19 cellular contexts compared by ENCODE assay signal in the genomic region with DNA sequence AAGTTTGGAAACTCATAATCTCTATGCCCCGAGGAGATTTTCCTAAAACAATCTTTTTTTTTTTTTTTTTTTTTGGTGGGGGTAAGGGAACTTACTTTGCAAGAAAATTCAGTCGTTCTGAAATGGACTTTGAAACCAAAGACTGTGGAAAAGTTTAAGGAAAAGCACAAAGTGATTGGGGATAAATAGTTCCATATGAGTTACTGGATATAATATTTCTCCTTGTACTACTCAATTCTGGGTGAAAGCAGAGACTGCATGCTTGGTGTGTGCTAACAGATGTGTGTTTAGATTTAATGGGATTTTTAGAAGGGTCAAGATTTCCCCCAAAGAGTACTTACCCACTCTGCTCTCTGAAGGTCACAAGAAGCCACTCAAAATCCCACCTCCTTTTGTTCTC.
A peak's percentile ranks its signal among the peaks of the same experiment; 100 is the strongest.
DNase-seq lines count a peak whose midpoint lies in the region; ATAC-seq and TF ChIP-seq lines count a peak whose summit lies in the region.
"Had no signal": no experiment of that assay in that cellular context is flagged by ENCODE, and none has a peak within 500 bp of the region (broad histone marks: within the 10 kb centered on the region; RNA-seq: fewer than 3 reads in every experiment).

No MANE protein-coding gene starts in this region.

- H2BK5ac ChIP-seq in IMR-90 (ENCODE audit: low read depth, low read length, poor library complexity, severe bottlenecking) = no peak overlapping the region

- H4K5ac ChIP-seq in IMR-90 (ENCODE audit: low read depth, low read length) = no peak overlapping the region

- no CpG with 5 or more reads among the region's 2 CpGs for WGBS in IMR-90 (ENCODE audit: extremely low coverage in 2 of 2, insufficient read length in 1 of 2), 2 experiments

- no peak overlapping the region for H4K91ac ChIP-seq in IMR-90 (ENCODE audit: insufficient read depth, low read depth, low read length)

- no peak for TF ChIP-seq RAD21 in IMR-90 (IDR thresholded peaks at IDR 0.05; ENCODE audit: low read length)

- no peak overlapping the region for H3K14ac ChIP-seq in IMR-90 (replicated peaks; ENCODE audit: low read depth, low read length)

- dilution Hi-C loops in IMR-90 (cut with HindIII; ENCODE audit: low sequenced_read_pairs, unreplicated experiment) = no loop called here

- H4K20me1 ChIP-seq in IMR-90 (ENCODE audit: insufficient read depth, low read length) (no peaks in the 10 kb centered on the region), PC-9 (ENCODE audit: insufficient read depth) (no peaks in the 10 kb centered on the region)
- H4K20me1 ChIP-seq: BLaER1 treated with 17β-estradiol and CSF1 and Interleukin-3, amounts not matched to agents 10 nM and 100 nM had no signal

- no TSS peak for BruUV-seq in IMR-90 (replicated peaks; lab: Mats Ljungman, UMichigan)
- no TSS peak for BruUV-seq in PC-9 (replicated peaks; lab: Mats Ljungman, UMichigan)

- peaks cover 7% of the 10 kb centered on the region for H3K9me3 Mint-ChIP-seq in osteocyte (ENCODE audit: unreplicated experiment)

- peak overlapping the region; percentile 56 for H3K27ac Mint-ChIP-seq in osteocyte (ENCODE audit: unreplicated experiment)
- H3K27ac Mint-ChIP-seq: CD4-positive, alpha-beta T cell; T-cell had no signal

- TF ChIP-seq POLR2A in IMR-90 (IDR thresholded peaks at IDR 0.05; ENCODE audit: low read depth, low read length) = no peak

- no peak overlapping the region for H2AK5ac ChIP-seq in IMR-90 (ENCODE audit: low read depth, low read length)

- no peaks in the 10 kb centered on the region for H3K36me3 Mint-ChIP-seq in osteocyte (ENCODE audit: unreplicated experiment)
- H3K36me3 Mint-ChIP-seq: T-cell had no signal

- ATAC-seq in IMR-90 (ENCODE audit: low read depth) = no peak
- ATAC-seq in GM18519 (IDR thresholded peaks at IDR 0.05; ENCODE audit: low FRiP score, unreplicated experiment) = no peak
- no peak for ATAC-seq in GM21360 (IDR thresholded peaks at IDR 0.05; ENCODE audit: unreplicated experiment)
- ATAC-seq: HepG2, K562, T-cell had no signal

- H3K4me1 ChIP-seq in IMR-90 (ENCODE audit: control insufficient read depth, insufficient read depth, low read length) = peaks cover 8% of the 10 kb centered on the region
- H3K4me1 ChIP-seq in PC-9 (replicated peaks; ENCODE audit: insufficient read depth) = peaks cover 22% of the 10 kb centered on the region

- no peak overlapping the region for H3K27ac ChIP-seq in IMR-90 (ENCODE audit: insufficient read depth, low read length)
- peak overlapping the region; percentile 76 for H3K27ac ChIP-seq in PC-9
- H3K27ac ChIP-seq: BLaER1 treated with 17β-estradiol and CSF1 and Interleukin-3, amounts not matched to agents 10 nM and 100 nM had no signal

- no peak overlapping the region for H3K9ac ChIP-seq in IMR-90 (ENCODE audit: low read depth, low read length)
- H3K9ac ChIP-seq: BLaER1 treated with 17β-estradiol and CSF1 and Interleukin-3, amounts not matched to agents 10 nM and 100 nM had no signal

- H3K79me2 ChIP-seq in PC-9 (ENCODE audit: low read depth) = no peaks in the 10 kb centered on the region

- H3K56ac ChIP-seq in IMR-90 (ENCODE audit: extremely low read depth, insufficient read depth, low read length) = no peak overlapping the region

- no peak overlapping the region for H3K4me3 ChIP-seq in IMR-90 (ENCODE audit: insufficient read depth, low read depth, low read length)
- H3K4me3 ChIP-seq in PC-9 = no peak overlapping the region
- H3K4me3 ChIP-seq: BLaER1 treated with 17β-estradiol and CSF1 and Interleukin-3, amounts not matched to agents 10 nM and 100 nM; K562 had no signal

- H3K4me2 ChIP-seq in IMR-90 (ENCODE audit: low read depth, low read length) = no peak overlapping the region
- no peak overlapping the region for H3K4me2 ChIP-seq in PC-9
- H3K4me2 ChIP-seq: BLaER1 treated with 17β-estradiol and CSF1 and Interleukin-3, amounts not matched to agents 10 nM and 100 nM had no signal

- H2BK20ac ChIP-seq in IMR-90 (ENCODE audit: low read depth, low read length) = no peak overlapping the region

- no peaks in the 10 kb centered on the region for H3K9me1 ChIP-seq in IMR-90 (ENCODE audit: insufficient read depth, low read length)

- peaks cover 29% of the 10 kb centered on the region for H3K4me1 Mint-ChIP-seq in osteocyte (ENCODE audit: unreplicated experiment)
- H3K4me1 Mint-ChIP-seq: T-cell had no signal

- TF ChIP-seq CTCF in IMR-90 (conservative IDR thresholded peaks at IDR 0.05; ENCODE audit: low read depth, low read length) = no peak
- no peak for TF ChIP-seq CTCF in PC-9 (conservative IDR thresholded peaks at IDR 0.05)
- TF ChIP-seq CTCF in osteocyte (IDR thresholded peaks at IDR 0.05) = no peak

- no peak overlapping the region for H2AK9ac ChIP-seq in IMR-90 (replicated peaks; ENCODE audit: low read depth, low read length, poor library complexity)

- 0 out of 3 replicates have a peak overlapping the region, but pooled peaks have one; percentile 36 for H2BK15ac ChIP-seq in IMR-90 (ENCODE audit: low read depth, low read length)

- POLR2A ChIA-PET in IMR-90 (lab: Charles Lee; ENCODE audit: unreplicated experiment) = no interaction called here
- POLR2A ChIA-PET in PC-9 (lab: Charles Lee; ENCODE audit: unreplicated experiment) = no interaction called here

- CTCF ChIA-PET in IMR-90 (lab: Yijun Ruan, JAX) (no interaction called here), PC-9 (lab: Charles Lee) (no interaction called here)

- intact Hi-C loops in IMR-90 (cut with micrococcal nuclease) (loop anchor here (10.0 kb wide), 1 partner anchor 135 kb away; no protein-coding TSS in a partner anchor), PC-9 (cut with micrococcal nuclease; ENCODE audit: unreplicated experiment) (no loop called here)

- H3K27me3 ChIP-seq in IMR-90 (ENCODE audit: control insufficient read depth, insufficient read depth, low read length) (no peaks in the 10 kb centered on the region), PC-9 (ENCODE audit: insufficient read depth, low read depth) (no peaks in the 10 kb centered on the region)
- H3K27me3 ChIP-seq: BLaER1 treated with 17β-estradiol and CSF1 and Interleukin-3, amounts not matched to agents 10 nM and 100 nM had no signal

- H3K4ac ChIP-seq in IMR-90 (ENCODE audit: low read depth, low read length) = no peak overlapping the region

- DNase-seq in IMR-90 = no peak
- DNase-seq in PC-9 = no peak
- peak; percentile 67 for DNase-seq in fibroblast of gingiva (ENCODE audit: low read depth)
- no peak for DNase-seq in osteocyte (ENCODE audit: extremely low spot score, unreplicated experiment)
- DNase-seq in hypothalamus (lab: John Stamatoyannopoulos, UW) = no peak
- DNase-seq: AML-193; CD4-positive, alpha-beta T cell; Kasumi-1; MV-4-11; NCI-H1105; NCI-H146; NCI-H2029 treated with DMSO at 0.1 percent for 48 hours; NCI-H2227 treated with DMSO at 0.1 percent for 48 hours; T-cell had no signal

- in situ Hi-C loops in IMR-90 (cut with MboI; ENCODE audit: low sequenced_read_pairs) = no loop called here

- peaks cover 3% of the 10 kb centered on the region; the same call in 1 of the 2 replicates for H3K9me3 ChIP-seq in IMR-90 (ENCODE audit: control insufficient read depth, insufficient read depth, low read length)
- H3K9me3 ChIP-seq in PC-9 (ENCODE audit: insufficient read depth, low read depth) = peaks cover 4% of the 10 kb centered on the region; the same call in 1 of the 2 replicates

- no peaks in the 10 kb centered on the region for H3K27me3 Mint-ChIP-seq in osteocyte (ENCODE audit: unreplicated experiment)

- H3K79me1 ChIP-seq in IMR-90 (ENCODE audit: low read depth in 1 of 2, low read length in 2 of 2) = no peaks in the 10 kb centered on the region

- no peak overlapping the region for H2AFZ ChIP-seq in IMR-90 (replicated peaks; ENCODE audit: low read length, poor library complexity)
- no peak overlapping the region for H2AFZ ChIP-seq in PC-9

- H3K9me2 ChIP-seq in PC-9 (ENCODE audit: insufficient read depth) = no peaks in the 10 kb centered on the region

- H3F3A ChIP-seq in PC-9 (ENCODE audit: insufficient read depth, low read depth) = 0 out of 2 replicates have a peak, but pooled peaks cover 4% of the 10 kb centered on the region

- no peak overlapping the region for H3K23ac ChIP-seq in IMR-90 (ENCODE audit: low read depth, low read length)

- H3K4me3 Mint-ChIP-seq in osteocyte (ENCODE audit: unreplicated experiment) = no peak overlapping the region
- H3K4me3 Mint-ChIP-seq: CD4-positive, alpha-beta T cell; T-cell had no signal

- no peak overlapping the region for H4K8ac ChIP-seq in IMR-90 (ENCODE audit: low read depth in 2 of 2, low read length in 2 of 2)

- H3K36me3 ChIP-seq in IMR-90 (ENCODE audit: control insufficient read depth, insufficient read depth, low read length) (no peaks in the 10 kb centered on the region), PC-9 (ENCODE audit: low read depth) (no peaks in the 10 kb centered on the region)
- H3K36me3 ChIP-seq: BLaER1 treated with 17β-estradiol and CSF1 and Interleukin-3, amounts not matched to agents 10 nM and 100 nM had no signal

- no peak overlapping the region for H2BK120ac ChIP-seq in IMR-90 (ENCODE audit: low read depth, low read length)

- no peak overlapping the region for H3K18ac ChIP-seq in IMR-90 (ENCODE audit: low read depth, low read length)

TF ChIP-seq in IMR-90, 13 proteins besides CTCF, POLR2A, EP300 and RAD21:
- no peak for TF ChIP-seq RCOR1 (IDR thresholded peaks at IDR 0.05; ENCODE audit: insufficient replicate concordance, low read length)
- TF ChIP-seq NFE2L2 (IDR thresholded peaks at IDR 0.05; ENCODE audit: low read depth, low read length) = no peak
- no peak for TF ChIP-seq SMC3 (IDR thresholded peaks at IDR 0.05; ENCODE audit: low read depth, low read length)
TF ChIP-seq in IMR-90: peak in this region for 0.
